ENCODE assay signal across 20 cellular contexts in genomic region chr15:90382305-90382704, GRCh38.
"Had no signal": no experiment of that assay in that cellular context is flagged by ENCODE, and none has a peak within 500 bp of the region (broad histone marks: within the 10 kb centered on the region; RNA-seq: fewer than 3 reads in every experiment).

No MANE protein-coding gene starts in this region.

- H3K27ac Mint-ChIP-seq: activated CD4-positive, alpha-beta T cell treated with anti-CD3 and anti-CD28 coated beads, Interleukin-2, amount 10 ng/mL, durations not matched to agents 7 days and 5 days; activated naive CD4-positive, alpha-beta T cell treated with anti-CD3 and anti-CD28 coated beads for 36 hours; activated naive CD8-positive, alpha-beta T cell treated with anti-CD3 and anti-CD28 coated beads, Interleukin-2, amount 50 U/mL, for 24 hours; activated T-helper 2 cell treated with anti-CD3 and anti-CD28 coated beads, Interferon-gamma antibody, Interleukin-2, Interleukin-4, amounts not matched to agents 10 μg/mL and 5 μg/mL and 100 μg/mL, durations not matched to agents 14 hours and 24 hours and 36 hours; neural progenitor cell had no signal

- H3K27ac ChIP-seq: ascending aorta, esophagus muscularis mucosa, gastrocnemius medialis, heart left ventricle, neural progenitor cell, ovary, sigmoid colon, stomach, testis, upper lobe of left lung had no signal

- H3K27me3 Mint-ChIP-seq: activated CD4-positive, alpha-beta T cell treated with anti-CD3 and anti-CD28 coated beads, Interleukin-2, amount 10 ng/mL, durations not matched to agents 7 days and 5 days; activated naive CD8-positive, alpha-beta T cell treated with anti-CD3 and anti-CD28 coated beads, Interleukin-2, amount 50 U/mL, for 24 hours; naive B cell had no signal

- H3K4me3 Mint-ChIP-seq: activated CD4-positive, alpha-beta T cell treated with anti-CD3 and anti-CD28 coated beads, Interleukin-2, amount 10 ng/mL, durations not matched to agents 7 days and 5 days; activated naive CD4-positive, alpha-beta T cell treated with anti-CD3 and anti-CD28 coated beads for 36 hours; activated naive CD8-positive, alpha-beta T cell treated with anti-CD3 and anti-CD28 coated beads, Interleukin-2, amount 50 U/mL, for 24 hours; immature natural killer cell; naive B cell; neural progenitor cell had no signal

- H3K4me1 ChIP-seq: neural progenitor cell had no signal

- H2AFZ ChIP-seq: neural progenitor cell had no signal

- DNase-seq: activated CD4-positive, alpha-beta T cell treated with anti-CD3 and anti-CD28 coated beads, Interleukin-2, amount 10 ng/mL, durations not matched to agents 7 days and 5 days; activated naive CD4-positive, alpha-beta T cell treated with anti-CD3 and anti-CD28 coated beads for 36 hours; activated naive CD8-positive, alpha-beta T cell treated with anti-CD3 and anti-CD28 coated beads, Interleukin-2, amount 50 U/mL, for 24 hours; activated T-cell treated with anti-CD3 and anti-CD28 coated beads, Interleukin-2, amount 50 U/mL, for 1 hour; gastrocnemius medialis; heart left ventricle; immature natural killer cell; left colon; naive B cell; ovary; sigmoid colon; stimulated activated CD4-positive, alpha-beta T cell treated with anti-CD3 and anti-CD28 coated beads, Interleukin-1b, Interleukin-23, amount 100 ng/mL, for 48 hours; stomach; SW 1271; testis; upper lobe of left lung had no signal

- H3K36me3 ChIP-seq: ascending aorta, esophagus muscularis mucosa, gastrocnemius medialis, heart left ventricle, neural progenitor cell, ovary, sigmoid colon, stomach, upper lobe of left lung had no signal

- H3K27me3 ChIP-seq: ascending aorta, esophagus muscularis mucosa, gastrocnemius medialis, heart left ventricle, neural progenitor cell, ovary, sigmoid colon, stomach, testis, upper lobe of left lung had no signal

- ATAC-seq: activated naive CD8-positive, alpha-beta T cell treated with anti-CD3 and anti-CD28 coated beads, Interleukin-2, amount 50 U/mL, for 24 hours; gastrocnemius medialis; heart left ventricle; left colon had no signal

- H3K4me2 ChIP-seq: neural progenitor cell had no signal

- H3K4me3 ChIP-seq: ascending aorta, esophagus muscularis mucosa, gastrocnemius medialis, heart left ventricle, neural progenitor cell, ovary, sigmoid colon, stomach, testis, upper lobe of left lung had no signal

- H3K9ac ChIP-seq: neural progenitor cell had no signal

- H3K4me1 Mint-ChIP-seq: neural progenitor cell had no signal

- H3K9me3 ChIP-seq: gastrocnemius medialis, sigmoid colon, testis had no signal
